In the genomic region with DNA sequence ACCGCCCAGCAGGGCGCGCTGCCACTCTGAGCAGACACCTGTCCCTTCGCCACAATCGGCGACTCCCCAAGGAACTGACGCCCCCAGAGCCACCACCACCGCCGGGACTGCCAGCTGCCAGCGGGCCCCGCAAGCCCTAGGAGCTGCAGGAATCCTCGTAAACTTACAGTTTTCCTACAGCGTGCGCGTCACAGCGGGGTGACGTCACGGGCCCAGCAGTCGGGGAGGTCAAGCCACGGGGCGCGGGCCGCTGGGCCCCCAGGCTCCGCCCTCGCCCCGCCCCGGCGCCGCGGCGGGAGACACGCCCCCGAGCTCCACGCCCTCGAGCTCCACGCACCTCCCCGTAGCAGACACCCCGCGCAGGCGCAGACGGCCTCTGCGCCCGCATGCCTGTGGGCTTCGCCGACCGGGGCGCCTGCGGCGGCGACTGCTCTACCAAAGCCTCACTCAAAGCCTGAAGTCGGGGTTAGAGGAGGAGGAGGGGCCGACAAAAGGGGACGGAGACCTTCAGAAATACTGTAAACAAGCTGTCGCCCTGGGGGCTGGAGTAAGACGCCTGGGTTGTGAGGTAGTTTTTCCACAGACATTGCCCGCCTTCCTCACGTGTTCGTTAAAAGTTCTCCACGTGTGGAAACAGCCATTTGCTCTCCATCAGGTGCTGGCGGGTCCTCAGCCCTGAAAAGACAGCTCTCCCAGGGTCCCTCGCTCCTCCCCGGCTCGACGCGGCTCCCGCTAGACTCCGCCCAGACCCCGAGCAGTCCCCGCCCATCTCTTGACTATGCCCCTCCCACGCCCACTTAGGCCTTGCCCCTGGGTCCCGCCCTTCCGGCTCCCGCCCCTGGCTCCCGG, we compare ENCODE assay signal across 8 cellular contexts. TPM values are rescaled to one million over a fixed set of nuclear protein-coding genes. Genes with fewer than 3 reads are reported as not detected.
DNase-seq lines count a peak whose midpoint lies in the region; ATAC-seq and TF ChIP-seq lines count a peak whose summit lies in the region.

A gene with protein sequence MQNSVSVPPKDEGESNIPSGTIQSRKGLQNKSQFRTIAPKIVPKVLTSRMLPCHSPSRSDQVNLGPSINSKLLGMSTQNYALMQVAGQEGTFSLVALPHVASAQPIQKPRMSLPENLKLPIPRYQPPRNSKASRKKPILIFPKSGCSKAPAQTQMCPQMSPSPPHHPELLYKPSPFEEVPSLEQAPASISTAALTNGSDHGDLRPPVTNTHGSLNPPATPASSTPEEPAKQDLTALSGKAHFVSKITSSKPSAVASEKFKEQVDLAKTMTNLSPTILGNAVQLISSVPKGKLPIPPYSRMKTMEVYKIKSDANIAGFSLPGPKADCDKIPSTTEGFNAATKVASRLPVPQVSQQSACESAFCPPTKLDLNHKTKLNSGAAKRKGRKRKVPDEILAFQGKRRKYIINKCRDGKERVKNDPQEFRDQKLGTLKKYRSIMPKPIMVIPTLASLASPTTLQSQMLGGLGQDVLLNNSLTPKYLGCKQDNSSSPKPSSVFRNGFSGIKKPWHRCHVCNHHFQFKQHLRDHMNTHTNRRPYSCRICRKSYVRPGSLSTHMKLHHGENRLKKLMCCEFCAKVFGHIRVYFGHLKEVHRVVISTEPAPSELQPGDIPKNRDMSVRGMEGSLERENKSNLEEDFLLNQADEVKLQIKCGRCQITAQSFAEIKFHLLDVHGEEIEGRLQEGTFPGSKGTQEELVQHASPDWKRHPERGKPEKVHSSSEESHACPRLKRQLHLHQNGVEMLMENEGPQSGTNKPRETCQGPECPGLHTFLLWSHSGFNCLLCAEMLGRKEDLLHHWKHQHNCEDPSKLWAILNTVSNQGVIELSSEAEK (minus strand): TSS at position 200 of the 849 bp plus-strand sequence. CDS start 154,831 bp downstream, outside the sequence.

- TF ChIP-seq CTCF in CD14-positive monocyte (IDR thresholded peaks at IDR 0.05), result peak; percentile 76
- peak; percentile 50 for TF ChIP-seq CTCF in liver (IDR thresholded peaks at IDR 0.05; ENCODE audit: low read depth, low read length, missing input control)

- no peaks in the 10 kb centered on the region for H3K27me3 Mint-ChIP-seq in CD14-positive monocyte (ENCODE audit: low read depth in 3 of 3)

- peaks cover 45% of the 10 kb centered on the region for H3K4me1 Mint-ChIP-seq in CD14-positive monocyte

- ATAC-seq in GM19328 (IDR thresholded peaks at IDR 0.05; ENCODE audit: unreplicated experiment) (peak; percentile 85), HG03469 (IDR thresholded peaks at IDR 0.05; ENCODE audit: unreplicated experiment) (peak; percentile 67)

- no peaks in the 10 kb centered on the region for H3K9me3 Mint-ChIP-seq in CD14-positive monocyte

- no peaks in the 10 kb centered on the region for H3K9me3 ChIP-seq in liver (ENCODE audit: control insufficient read depth in 4 of 4, low read length in 3 of 4)

- DNase-seq in CD14-positive monocyte (ENCODE audit: low spot score) (peak; percentile 95), NCI-H526 treated with DMSO at 0.1 percent for 48 hours (lab: John Stamatoyannopoulos, UW) (peak; percentile 69), dedifferentiated amniotic fluid mesenchymal stem cell (ENCODE audit: extremely low spot score) (peak; percentile 92)
- DNase-seq in activated CD4-positive, alpha-beta T cell treated with anti-CD3 and anti-CD28 coated beads, Interleukin-2, amount 50 U/mL, for 1 hour, result peak; percentile 92
- peak; percentile 93 for DNase-seq in stimulated activated CD4-positive, alpha-beta T cell treated with anti-CD3 and anti-CD28 coated beads, Interleukin-4, amount 100 ng/mL, for 1 hour

- H3K36me3 Mint-ChIP-seq in CD14-positive monocyte, result peaks cover 0 to 3% of the 10 kb centered on the region in 2 donors

- no peaks in the 10 kb centered on the region for H3K27me3 ChIP-seq in liver (ENCODE audit: control insufficient read depth in 4 of 4, insufficient read depth in 4 of 4, low read length in 3 of 4)

- H3K9ac ChIP-seq in liver (ENCODE audit: low read depth in 1 of 2, low read length in 2 of 2), result peak within 1 kb of the TSS; percentile 96 to 100

- peak within 1 kb of the TSS; percentile 58 to 88 (median 77) for H3K4me3 ChIP-seq in liver (ENCODE audit: low read depth in 1 of 3, low read length in 3 of 3)

- intact Hi-C loops in CD14-positive monocyte (cut with micrococcal nuclease), result loop anchor here (5.0 to 10.0 kb wide), 3 partner anchors 35 to 733 kb away; no protein-coding TSS in a partner anchor

- TF ChIP-seq RAD21 in liver (IDR thresholded peaks at IDR 0.05), result peak in 1 of 2 donors; percentile 69

- peak within 1 kb of the TSS; percentile 84 to 94 for H3K4me3 Mint-ChIP-seq in CD14-positive monocyte

- H3K27ac ChIP-seq in liver (ENCODE audit: low read depth in 1 of 2, low read length in 2 of 2), result peak within 1 kb of the TSS; percentile 98 to 100

- WGBS in liver, result under 1% methylated on average over 74 of the region's 74 CpGs

- peaks cover 2 to 15% (median 6%) of the 10 kb centered on the region in 4 donors for H3K4me1 ChIP-seq in liver (ENCODE audit: control insufficient read depth in 4 of 4, insufficient read depth in 4 of 4, low read length in 3 of 4)

- H3K27ac Mint-ChIP-seq in CD14-positive monocyte, result peak within 1 kb of the TSS; percentile 98 to 100 (median 99)

- no peaks in the 10 kb centered on the region for H3K36me3 ChIP-seq in liver (ENCODE audit: control insufficient read depth in 4 of 4, insufficient read depth in 3 of 4, low read depth in 1 of 4, low read length in 3 of 4)

TF ChIP-seq in liver, 16 proteins besides CTCF, POLR2A, EP300 and RAD21:
- TF ChIP-seq, protein P1, sequence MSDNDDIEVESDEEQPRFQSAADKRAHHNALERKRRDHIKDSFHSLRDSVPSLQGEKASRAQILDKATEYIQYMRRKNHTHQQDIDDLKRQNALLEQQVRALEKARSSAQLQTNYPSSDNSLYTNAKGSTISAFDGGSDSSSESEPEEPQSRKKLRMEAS (IDR thresholded peaks at IDR 0.05), result peak; percentile 39
- TF ChIP-seq GABPA (IDR thresholded peaks at IDR 0.05 in 1 of 2, conservative IDR thresholded peaks at IDR 0.05 in 1 of 2), result peak in 1 of 2 donors; percentile 61
- TF ChIP-seq FOXA2 (IDR thresholded peaks at IDR 0.05), result no peak
- TF ChIP-seq NR2F2 (IDR thresholded peaks at IDR 0.05), result peak; percentile 34
- TF ChIP-seq SP1 (IDR thresholded peaks at IDR 0.05), result peak; percentile 66
- TF ChIP-seq, protein P2, sequence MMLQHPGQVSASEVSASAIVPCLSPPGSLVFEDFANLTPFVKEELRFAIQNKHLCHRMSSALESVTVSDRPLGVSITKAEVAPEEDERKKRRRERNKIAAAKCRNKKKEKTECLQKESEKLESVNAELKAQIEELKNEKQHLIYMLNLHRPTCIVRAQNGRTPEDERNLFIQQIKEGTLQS (IDR thresholded peaks at IDR 0.05), result no peak

RNA-seq across cellular contexts. Expression of the gene that starts here (rescaled TPM):
- polyA plus RNA-seq in CD14-positive monocyte, result 1 to 10 TPM; 5.4 to 9.3 TPM
- 1 to 10 TPM; 2.3 to 2.9 TPM for total RNA-seq in liver
- 1 to 10 TPM; 1.9 to 2.0 TPM for polyA plus RNA-seq in liver

Comparison
In these comparisons a context has a peak if more than half of its experiments do, and no peak if none do; other contexts are left out.
1. Peak in every context shown above with its lines: DNase-seq, ATAC-seq, H3K4me3 ChIP-seq and H3K27ac ChIP-seq.